In the genomic region with DNA sequence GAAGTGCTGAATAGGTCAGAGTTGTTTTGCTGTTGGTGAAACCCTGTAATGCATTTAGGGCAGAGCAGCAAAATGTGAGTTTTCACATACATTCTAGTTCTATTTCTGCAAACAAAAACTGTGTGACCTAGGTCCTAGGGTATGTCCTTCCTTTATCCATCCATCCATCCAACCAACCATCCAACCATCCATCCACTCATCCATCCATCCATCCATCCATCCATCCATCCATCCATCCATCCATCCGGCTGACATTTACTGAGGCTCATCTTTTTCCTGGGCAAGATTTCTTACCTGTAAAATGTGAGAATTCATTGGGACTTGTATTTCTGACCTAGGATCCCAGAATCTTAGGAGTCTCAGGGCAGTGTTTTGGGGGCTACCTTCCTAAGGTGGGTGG, we compare ENCODE assay signal across 28 cellular contexts. TPM values are rescaled to one million over a fixed set of nuclear protein-coding genes. Genes with fewer than 3 reads are reported as not detected.
DNase-seq lines count a peak whose midpoint lies in the region; ATAC-seq, FAIRE-seq and TF ChIP-seq lines count a peak whose summit lies in the region.
"Had no signal": no experiment of that assay in that cellular context is flagged by ENCODE, and none has a peak within 500 bp of the region (broad histone marks: within the 10 kb centered on the region; RNA-seq: fewer than 3 reads in every experiment).

No MANE protein-coding gene starts in this region.

- H3K36me3 ChIP-seq in K562 (ENCODE audit: control insufficient read depth, insufficient read depth, low read length) = no peaks in the 10 kb centered on the region
- no peaks in the 10 kb centered on the region for H3K36me3 ChIP-seq in neural cell (ENCODE audit: insufficient read depth, low read length)
- H3K36me3 ChIP-seq in mucosa of descending colon (ENCODE audit: low read depth) = no peaks in the 10 kb centered on the region
- H3K36me3 ChIP-seq: BE2C, BLaER1 had no signal

- H4K20me1 ChIP-seq in K562 (replicated peaks; ENCODE audit: control insufficient read depth, insufficient read depth, low read length) (no peaks in the 10 kb centered on the region; the same call in 1 of the 2 replicates), neural cell (ENCODE audit: insufficient read depth) (no peaks in the 10 kb centered on the region)
- H4K20me1 ChIP-seq: BLaER1 had no signal

- H3K9ac ChIP-seq in K562 (ENCODE audit: insufficient read depth in 1 of 2, low read depth in 2 of 2, low read length in 2 of 2) = no peak overlapping the region
- H3K9ac ChIP-seq in neural cell (ENCODE audit: low read length) = peak overlapping the region; percentile 65
- H3K9ac ChIP-seq: BLaER1 had no signal

- peak; percentile 35 for FAIRE-seq in K562 (lab: Jason Lieb, UNC)
- FAIRE-seq: A204.1, GM12891, GM19239 had no signal

- POLR2A ChIA-PET in K562 (lab: Yijun Ruan, JAX) = interaction anchor here (0.5 to 1.3 kb wide), 2 partner anchors 14 to 54 kb away, joined by 3 to 4 read pairs; no protein-coding TSS in a partner anchor

- TF ChIP-seq CTCF in K562 (IDR thresholded peaks at IDR 0.05 in 2 of 3, conservative IDR thresholded peaks at IDR 0.05 in 1 of 3; ENCODE audit: insufficient read depth in 2 of 3, low read depth in 1 of 3, low read length in 3 of 3) (no peak), neural cell (IDR thresholded peaks at IDR 0.05; ENCODE audit: poor library complexity, severe bottlenecking) (no peak), mucosa of descending colon (IDR thresholded peaks at IDR 0.05) (no peak)

- intact Hi-C loops in K562 (cut with micrococcal nuclease) = no loop called here
- intact Hi-C loops in mucosa of descending colon (cut with DNase I, micrococcal nuclease) = no loop called here

- H3K27ac ChIP-seq in K562 (ENCODE audit: extremely low read depth, low read depth, low read length) (no peak overlapping the region), neural cell (ENCODE audit: low read length) (peak overlapping the region; percentile 98)
- H3K27ac ChIP-seq: BLaER1 had no signal

- no TSS peak for BruUV-seq in K562 (replicated peaks; lab: Mats Ljungman, UMichigan)

- no peak overlapping the region for H2AFZ ChIP-seq in K562 (ENCODE audit: low read depth, low read length)
- no peak overlapping the region for H2AFZ ChIP-seq in neural cell (ENCODE audit: low read depth, low read length)

- ATAC-seq in K562 (no peak), mucosa of descending colon (no peak)

- no peaks in the 10 kb centered on the region for H3K9me3 ChIP-seq in K562 (replicated peaks; ENCODE audit: control insufficient read depth, insufficient read depth, low read depth, low read length)
- H3K9me3 ChIP-seq in neural cell (ENCODE audit: low read length) = no peaks in the 10 kb centered on the region
- H3K9me3 ChIP-seq in mucosa of descending colon = no peaks in the 10 kb centered on the region
- H3K9me3 ChIP-seq: BE2C, BLaER1 had no signal

- no peaks in the 10 kb centered on the region for H3K9me3 Mint-ChIP-seq in activated naive CD4-positive, alpha-beta T cell treated with anti-CD3 and anti-CD28 coated beads, Interleukin-2, amount 10 ng/mL, durations not matched to agents 7 days and 5 days
- H3K9me3 Mint-ChIP-seq: CD4-positive, CD25-positive, alpha-beta regulatory T cell; CD8-positive, alpha-beta memory T cell had no signal

- no peak for TF ChIP-seq POLR2A in K562 (conservative IDR thresholded peaks at IDR 0.05)

- H3K4me1 ChIP-seq in K562 (replicated peaks in 1 of 2; ENCODE audit: control insufficient read depth in 2 of 2, insufficient read depth in 2 of 2, low read length in 2 of 2) (peaks cover 4% of the 10 kb centered on the region in 2 experiments; a peak in 4 of 5 replicates), mucosa of descending colon (ENCODE audit: low read depth) (no peaks in the 10 kb centered on the region)
- H3K4me1 ChIP-seq: BE2C had no signal

- no peak for TF ChIP-seq RAD21 in K562 (CRISPR knock-in tag; conservative IDR thresholded peaks at IDR 0.05 in 1 of 2, IDR thresholded peaks at IDR 0.05 in 1 of 2)
- no peak for TF ChIP-seq RAD21 in neural cell (conservative IDR thresholded peaks at IDR 0.05)

- H3K4me1 Mint-ChIP-seq in activated naive CD4-positive, alpha-beta T cell treated with anti-CD3 and anti-CD28 coated beads, Interleukin-2, amount 10 ng/mL, durations not matched to agents 7 days and 5 days = peaks cover 7% of the 10 kb centered on the region

- no peak overlapping the region for H3K27ac Mint-ChIP-seq in activated naive CD4-positive, alpha-beta T cell treated with anti-CD3 and anti-CD28 coated beads, Interleukin-2, amount 10 ng/mL, durations not matched to agents 7 days and 5 days
- H3K27ac Mint-ChIP-seq: CD4-positive, alpha-beta memory T cell; CD4-positive, CD25-positive, alpha-beta regulatory T cell; CD8-positive, alpha-beta memory T cell had no signal

- CTCF ChIA-PET in K562 (lab: Yijun Ruan, JAX; ENCODE audit: low intra/inter-chr PET ratio) = no interaction called here
- CTCF ChIA-PET in activated naive CD4-positive, alpha-beta T cell treated with anti-CD3 and anti-CD28 coated beads, Interleukin-2, amount 10 ng/mL, durations not matched to agents 7 days and 5 days (lab: Charles Lee) = no interaction called here

- no peak for DNase-seq in K562 (ENCODE audit: extremely low read depth in 1 of 4, low spot score in 3 of 4)
- DNase-seq in mucosa of descending colon = no peak
- DNase-seq in activated naive CD4-positive, alpha-beta T cell treated with anti-CD3 and anti-CD28 coated beads, Interleukin-2, amount 10 ng/mL, durations not matched to agents 7 days and 5 days = no peak
- DNase-seq in GF-D8 (lab: John Stamatoyannopoulos, UW) = no peak
- DNase-seq: 8988T; ACHN; CD4-positive, alpha-beta memory T cell; CD4-positive, CD25-positive, alpha-beta regulatory T cell; CD8-positive, alpha-beta memory T cell; COR-L47; DMS 273 treated with DMSO at 0.1 percent for 48 hours; DMS153; DMS53; DMS79; DND-41; EL; GDM1 had no signal

- H3K36me3 Mint-ChIP-seq in activated naive CD4-positive, alpha-beta T cell treated with anti-CD3 and anti-CD28 coated beads, Interleukin-2, amount 10 ng/mL, durations not matched to agents 7 days and 5 days = no peaks in the 10 kb centered on the region
- H3K36me3 Mint-ChIP-seq: CD14-positive monocyte; CD4-positive, alpha-beta memory T cell; CD4-positive, CD25-positive, alpha-beta regulatory T cell had no signal

- H3K4me3 ChIP-seq in K562 (no peak overlapping the region), neural cell (ENCODE audit: low read length) (peak overlapping the region; percentile 59), mucosa of descending colon (no peak overlapping the region)
- H3K4me3 ChIP-seq: BLaER1 had no signal

- H3K79me2 ChIP-seq in K562 (ENCODE audit: control insufficient read depth, insufficient read depth, low read length) (no peaks in the 10 kb centered on the region), neural cell (replicated peaks; ENCODE audit: insufficient read depth, low read length) (no peaks in the 10 kb centered on the region)

- no peak overlapping the region for H3K4me3 Mint-ChIP-seq in activated naive CD4-positive, alpha-beta T cell treated with anti-CD3 and anti-CD28 coated beads, Interleukin-2, amount 10 ng/mL, durations not matched to agents 7 days and 5 days
- H3K4me3 Mint-ChIP-seq: CD14-positive monocyte; CD4-positive, alpha-beta memory T cell; CD4-positive, CD25-positive, alpha-beta regulatory T cell; CD8-positive, alpha-beta memory T cell had no signal

- no peaks in the 10 kb centered on the region for H3K9me2 ChIP-seq in neural cell (ENCODE audit: insufficient read depth, low read length)

- no peak for TF ChIP-seq EP300 in K562 (IDR thresholded peaks at IDR 0.05; ENCODE audit: low read length)
- TF ChIP-seq EP300 in neural cell (conservative IDR thresholded peaks at IDR 0.05; ENCODE audit: poor library complexity, severe bottlenecking) = no peak

- H3K27me3 ChIP-seq in K562 (ENCODE audit: control insufficient read depth in 2 of 2, insufficient read depth in 2 of 2, low read length in 2 of 2) (peaks cover 15 to 35% of the 10 kb centered on the region in 2 experiments), neural cell (ENCODE audit: insufficient read depth, low read depth, low read length) (no peaks in the 10 kb centered on the region)
- H3K27me3 ChIP-seq: BE2C had no signal

- WGBS in K562 (ENCODE audit: insufficient coverage, low coverage, missing lambda C conversion rate) = 13% methylated on average over 1 of the region's 1 CpG

- peaks cover 65% of the 10 kb centered on the region for H3K27me3 Mint-ChIP-seq in activated naive CD4-positive, alpha-beta T cell treated with anti-CD3 and anti-CD28 coated beads, Interleukin-2, amount 10 ng/mL, durations not matched to agents 7 days and 5 days

- in situ Hi-C loops in K562 (cut with MboI) = no loop called here

- H3K4me2 ChIP-seq in K562 (ENCODE audit: insufficient read depth, low read length) = no peak overlapping the region
- H3K4me2 ChIP-seq in neural cell (ENCODE audit: low read length) = peak overlapping the region; percentile 84
- H3K4me2 ChIP-seq: BLaER1 had no signal

- H3K9me1 ChIP-seq in K562 (ENCODE audit: control insufficient read depth, insufficient read depth, low read length) = no peaks in the 10 kb centered on the region

- peaks cover 5% of the 10 kb centered on the region for H3F3A ChIP-seq in neural cell (ENCODE audit: insufficient read depth, low read length, poor library complexity, severe bottlenecking)

RNA-seq across cellular contexts. Expression of gene PNPLA1, which starts 14.5 kb away (rescaled TPM):
- total RNA-seq in K562 (2011; cell fraction: chromatin; rRNA removed; ENCODE audit: low replicate concordance) = not detected in 2 replicates
- 0.17 TPM in 1 of 2 replicates, not detected in the other for total RNA-seq in K562 (2011; cell fraction: nucleolus; rRNA removed)
- total RNA-seq in K562 (2011; cell fraction: nucleoplasm; rRNA removed) = 0.29 TPM in 1 of 2 replicates, not detected in the other
- total RNA-seq in K562 (2014; rRNA removed) = 0.27 TPM in 1 of 2 replicates, not detected in the other
- 0.04 TPM in 1 of 2 replicates, not detected in the other for total RNA-seq in K562 (2014; rRNA removed; fragmentation: Illumina TruSeq; extraction: Trizol)
- 0.14 TPM in 1 of 2 replicates, not detected in the other for total RNA-seq in K562 (2015; rRNA removed; fragmentation: Illumina TruSeq; extraction: Trizol)
- total RNA-seq in K562 (2021) = 0.11 and 0.13 TPM in 2 replicates
- polyA plus RNA-seq in K562 (2011; rRNA removed) = not detected in 2 replicates
- polyA plus RNA-seq in K562 (2011; cell fraction: cytosol; rRNA removed) = 0.06 and 0.07 TPM in 2 replicates
- polyA plus RNA-seq in K562 (2011; cell fraction: nucleus; rRNA removed) = not detected in 2 replicates
- 0.22 and 2.4 TPM in 2 replicates for polyA plus RNA-seq in K562 (2012)
- 0.16 and 0.17 TPM in 2 replicates for polyA plus RNA-seq in K562 (2014; fragmentation: Illumina TruSeq; extraction: Trizol)
- polyA plus RNA-seq in K562 (2014; fragmentation: Nextera tagmentation; extraction: Ambion mirVana) = under 1 TPM in 1 of 2 experiments, not detected in 1; 0.08 TPM
- polyA plus RNA-seq in K562 (2014; rRNA removed) = 0.07 and 0.22 TPM in 2 replicates
- not detected in 2 replicates for polyA minus RNA-seq in K562 (2011; rRNA and poly(A)+ RNA removed)
- not detected in 2 replicates for polyA minus RNA-seq in K562 (2011; cell fraction: cytosol; rRNA and poly(A)+ RNA removed)
- polyA minus RNA-seq in K562 (2011; cell fraction: nucleus; rRNA and poly(A)+ RNA removed) = not detected in 2 replicates
- 0.26 TPM in 1 of 2 replicates, not detected in the other for polyA plus RNA-seq in neural cell
- polyA minus RNA-seq in neural cell = not detected in 2 replicates
- total RNA-seq in mucosa of descending colon = under 1 TPM; 0.19 to 0.38 (median 0.27) TPM
- total RNA-seq: CD8-positive, alpha-beta memory T cell; Daoy; G401 had no signal
- polyA plus RNA-seq: AG04450; CD4-positive, alpha-beta memory T cell; CD4-positive, CD25-positive, alpha-beta regulatory T cell; CD8-positive, alpha-beta memory T cell had no signal

RNA-seq across cellular contexts. Expression of gene BNIP5, which starts 52.3 kb away (rescaled TPM):
- not detected in 2 replicates for total RNA-seq in K562 (2011; cell fraction: chromatin; rRNA removed; ENCODE audit: low replicate concordance)
- not detected in 2 replicates for total RNA-seq in K562 (2011; cell fraction: nucleolus; rRNA removed)
- total RNA-seq in K562 (2011; cell fraction: nucleoplasm; rRNA removed) = not detected in 2 replicates
- total RNA-seq in K562 (2014; rRNA removed) (not detected in 2 replicates), K562 (2014; rRNA removed; fragmentation: Illumina TruSeq; extraction: Trizol) (not detected in 2 replicates), K562 (2015; rRNA removed; fragmentation: Illumina TruSeq; extraction: Trizol) (not detected in 2 replicates), K562 (2021) (not detected in 2 replicates), mucosa of descending colon (10 to 100 TPM in 2 of 3 donors, 1 to 10 TPM in 1; 8.1 to 17.4 (median 12.6) TPM)
- polyA plus RNA-seq in K562 (2011; rRNA removed) (not detected in 2 replicates), K562 (2014; fragmentation: Illumina TruSeq; extraction: Trizol) (not detected in 2 replicates), K562 (2014; fragmentation: Nextera tagmentation; extraction: Ambion mirVana) (not detected), K562 (2014; rRNA removed) (not detected in 2 replicates), neural cell (not detected in 2 replicates)
- not detected in 2 replicates for polyA plus RNA-seq in K562 (2011; cell fraction: cytosol; rRNA removed)
- polyA plus RNA-seq in K562 (2011; cell fraction: nucleus; rRNA removed) = not detected in 2 replicates
- polyA plus RNA-seq in K562 (2012) = not detected in 2 replicates
- polyA minus RNA-seq in K562 (2011; rRNA and poly(A)+ RNA removed) = not detected in 2 replicates
- polyA minus RNA-seq in K562 (2011; cell fraction: cytosol; rRNA and poly(A)+ RNA removed) = not detected in 2 replicates
- not detected in 2 replicates for polyA minus RNA-seq in K562 (2011; cell fraction: nucleus; rRNA and poly(A)+ RNA removed)
- polyA minus RNA-seq in neural cell = not detected in 2 replicates
- total RNA-seq: A673; CD4-positive, alpha-beta memory T cell; CD4-positive, CD25-positive, alpha-beta regulatory T cell; CD8-positive, alpha-beta memory T cell; Daoy; G401 had no signal
- polyA plus RNA-seq: AG04450; CD14-positive monocyte; CD4-positive, alpha-beta memory T cell; CD4-positive, CD25-positive, alpha-beta regulatory T cell; CD8-positive, alpha-beta memory T cell had no signal

Comparison
In these comparisons a context has a peak if more than half of its experiments do, and no peak if none do; other contexts are left out.
1. RNA of gene BNIP5, which starts 52.3 kb away (total RNA-seq): 8.1 to 17.4 TPM in mucosa of descending colon; not detected in K562; every median in the first group is over 4 times any median in the second.